ENCODE assay signal across 1 cellular context in genomic region chr21:37909936-37910335, GRCh38.
TF ChIP-seq lines count a peak whose summit lies in the region.

No MANE protein-coding gene starts in this region.

TF ChIP-seq in HepG2, 621 proteins besides CTCF, POLR2A, EP300 and RAD21:
- TF ChIP-seq ZNF331 (CRISPR knock-in tag; IDR thresholded peaks at IDR 0.05) (no peak), ZFP82 (CRISPR knock-in tag; IDR thresholded peaks at IDR 0.05; ENCODE audit: borderline replicate concordance) (no peak), ZNF672 (CRISPR knock-in tag; IDR thresholded peaks at IDR 0.05) (no peak), ZMAT5 (CRISPR knock-in tag; IDR thresholded peaks at IDR 0.05; ENCODE audit: borderline replicate concordance, low read depth) (no peak), ZNF44 (CRISPR knock-in tag; IDR thresholded peaks at IDR 0.05) (no peak), CBFB (CRISPR knock-in tag; IDR thresholded peaks at IDR 0.05) (no peak), GATA4 (IDR thresholded peaks at IDR 0.05; ENCODE audit: borderline replicate concordance, low read depth) (no peak), ZNF512B (CRISPR knock-in tag; IDR thresholded peaks at IDR 0.05; ENCODE audit: borderline replicate concordance) (no peak), ELK4 (CRISPR knock-in tag; IDR thresholded peaks at IDR 0.05; ENCODE audit: borderline replicate concordance) (no peak), ZC3H4 (CRISPR knock-in tag; IDR thresholded peaks at IDR 0.05; ENCODE audit: borderline replicate concordance) (no peak), ZMYM2 (CRISPR knock-in tag; IDR thresholded peaks at IDR 0.05) (no peak), ZNF790 (CRISPR knock-in tag; IDR thresholded peaks at IDR 0.05; ENCODE audit: borderline replicate concordance) (no peak)
